ENCODE assay signal across 1 cellular context in the genomic region with DNA sequence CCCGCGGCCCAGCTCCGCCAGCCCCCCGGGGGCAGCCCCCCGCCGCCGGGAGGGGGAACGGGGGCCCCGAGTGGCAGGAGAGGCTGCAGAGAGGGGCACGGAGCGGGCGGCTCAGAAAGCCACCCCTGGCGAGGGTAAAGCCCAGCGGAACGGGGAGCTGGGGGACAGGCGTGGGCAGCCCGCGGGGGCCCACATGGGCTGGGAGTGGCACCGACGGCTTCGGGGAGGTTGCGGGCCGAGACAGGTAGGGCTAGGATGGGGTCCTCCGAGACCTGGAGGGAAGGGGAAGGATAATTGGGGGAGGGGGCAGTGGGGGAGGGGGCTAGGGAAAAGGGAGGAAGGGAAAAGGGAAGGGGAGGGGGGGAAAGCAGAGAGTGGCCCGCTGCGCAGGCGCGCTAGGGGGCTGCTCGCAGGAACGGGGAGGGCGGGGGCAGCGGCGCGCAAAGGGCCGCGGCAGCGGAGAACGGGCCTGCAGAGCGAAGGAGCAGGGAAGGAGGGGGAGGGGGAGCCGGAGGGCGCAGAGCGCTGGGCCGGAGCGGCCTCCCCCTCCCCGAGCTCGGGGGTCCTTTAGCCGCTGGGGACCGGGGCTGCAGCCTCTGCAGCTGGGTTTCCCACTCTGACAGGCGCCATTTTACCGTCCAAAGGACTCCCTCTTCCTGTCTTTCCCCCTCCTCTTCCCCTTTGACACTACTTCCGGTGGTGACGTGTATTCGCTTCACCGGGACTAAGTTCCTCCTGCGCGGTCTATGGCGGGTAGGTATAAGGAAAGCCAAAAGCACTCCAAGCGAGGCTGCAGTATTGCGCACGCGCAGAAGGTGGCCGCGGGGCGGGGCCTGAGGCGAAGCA.
TF ChIP-seq lines count a peak whose summit lies in the region.

A gene (minus strand): TSS at position 405 of the 846 bp plus-strand sequence. CDS start 438 bp downstream, outside the sequence.

TF ChIP-seq in HepG2, 621 proteins besides CTCF, POLR2A, EP300 and RAD21 (continued from another document and continues in another):
- TF ChIP-seq, protein P1, sequence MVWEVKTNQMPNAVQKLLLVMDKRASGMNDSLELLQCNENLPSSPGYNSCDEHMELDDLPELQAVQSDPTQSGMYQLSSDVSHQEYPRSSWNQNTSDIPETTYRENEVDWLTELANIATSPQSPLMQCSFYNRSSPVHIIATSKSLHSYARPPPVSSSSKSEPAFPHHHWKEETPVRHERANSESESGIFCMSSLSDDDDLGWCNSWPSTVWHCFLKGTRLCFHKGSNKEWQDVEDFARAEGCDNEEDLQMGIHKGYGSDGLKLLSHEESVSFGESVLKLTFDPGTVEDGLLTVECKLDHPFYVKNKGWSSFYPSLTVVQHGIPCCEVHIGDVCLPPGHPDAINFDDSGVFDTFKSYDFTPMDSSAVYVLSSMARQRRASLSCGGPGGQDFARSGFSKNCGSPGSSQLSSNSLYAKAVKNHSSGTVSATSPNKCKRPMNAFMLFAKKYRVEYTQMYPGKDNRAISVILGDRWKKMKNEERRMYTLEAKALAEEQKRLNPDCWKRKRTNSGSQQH (CRISPR knock-in tag; IDR thresholded peaks at IDR 0.05; ENCODE audit: low read depth) = 0 out of 2 replicates have a peak, but pooled peaks have one; percentile 43
- TF ChIP-seq CENPX (CRISPR knock-in tag; IDR thresholded peaks at IDR 0.05) = no peak
- TF ChIP-seq ATAD3A (CRISPR knock-in tag; IDR thresholded peaks at IDR 0.05) = no peak
- TF ChIP-seq ZNF251 (CRISPR knock-in tag; IDR thresholded peaks at IDR 0.05) = no peak
- no peak for TF ChIP-seq MIXL1 (CRISPR knock-in tag; IDR thresholded peaks at IDR 0.05)
- TF ChIP-seq, protein P2, sequence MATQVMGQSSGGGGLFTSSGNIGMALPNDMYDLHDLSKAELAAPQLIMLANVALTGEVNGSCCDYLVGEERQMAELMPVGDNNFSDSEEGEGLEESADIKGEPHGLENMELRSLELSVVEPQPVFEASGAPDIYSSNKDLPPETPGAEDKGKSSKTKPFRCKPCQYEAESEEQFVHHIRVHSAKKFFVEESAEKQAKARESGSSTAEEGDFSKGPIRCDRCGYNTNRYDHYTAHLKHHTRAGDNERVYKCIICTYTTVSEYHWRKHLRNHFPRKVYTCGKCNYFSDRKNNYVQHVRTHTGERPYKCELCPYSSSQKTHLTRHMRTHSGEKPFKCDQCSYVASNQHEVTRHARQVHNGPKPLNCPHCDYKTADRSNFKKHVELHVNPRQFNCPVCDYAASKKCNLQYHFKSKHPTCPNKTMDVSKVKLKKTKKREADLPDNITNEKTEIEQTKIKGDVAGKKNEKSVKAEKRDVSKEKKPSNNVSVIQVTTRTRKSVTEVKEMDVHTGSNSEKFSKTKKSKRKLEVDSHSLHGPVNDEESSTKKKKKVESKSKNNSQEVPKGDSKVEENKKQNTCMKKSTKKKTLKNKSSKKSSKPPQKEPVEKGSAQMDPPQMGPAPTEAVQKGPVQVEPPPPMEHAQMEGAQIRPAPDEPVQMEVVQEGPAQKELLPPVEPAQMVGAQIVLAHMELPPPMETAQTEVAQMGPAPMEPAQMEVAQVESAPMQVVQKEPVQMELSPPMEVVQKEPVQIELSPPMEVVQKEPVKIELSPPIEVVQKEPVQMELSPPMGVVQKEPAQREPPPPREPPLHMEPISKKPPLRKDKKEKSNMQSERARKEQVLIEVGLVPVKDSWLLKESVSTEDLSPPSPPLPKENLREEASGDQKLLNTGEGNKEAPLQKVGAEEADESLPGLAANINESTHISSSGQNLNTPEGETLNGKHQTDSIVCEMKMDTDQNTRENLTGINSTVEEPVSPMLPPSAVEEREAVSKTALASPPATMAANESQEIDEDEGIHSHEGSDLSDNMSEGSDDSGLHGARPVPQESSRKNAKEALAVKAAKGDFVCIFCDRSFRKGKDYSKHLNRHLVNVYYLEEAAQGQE (IDR thresholded peaks at IDR 0.05; ENCODE audit: borderline replicate concordance in 1 of 2, low read depth in 1 of 2, low read length in 2 of 2) = peak in 1 of 2 experiments; percentile 55; a peak in 1 of 4 replicates
- no peak; the same call in 1 of the 2 replicates for TF ChIP-seq SRF (IDR thresholded peaks at IDR 0.05; ENCODE audit: low read depth, low read length)
- TF ChIP-seq ZNF558 (CRISPR knock-in tag; IDR thresholded peaks at IDR 0.05; ENCODE audit: borderline replicate concordance) = peak; percentile 73; the same call in 1 of the 2 replicates
- TF ChIP-seq ZMYM2 (CRISPR knock-in tag; IDR thresholded peaks at IDR 0.05) = no peak
- TF ChIP-seq ARNT (IDR thresholded peaks at IDR 0.05) = no peak
- TF ChIP-seq, protein P3, sequence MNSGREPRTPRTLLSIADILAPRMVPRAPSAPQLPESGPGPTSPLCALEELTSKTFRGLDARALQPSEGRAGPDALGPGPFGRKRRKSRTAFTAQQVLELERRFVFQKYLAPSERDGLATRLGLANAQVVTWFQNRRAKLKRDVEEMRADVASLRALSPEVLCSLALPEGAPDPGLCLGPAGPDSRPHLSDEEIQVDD (CRISPR knock-in tag; IDR thresholded peaks at IDR 0.05; ENCODE audit: borderline replicate concordance) = no peak
- TF ChIP-seq PAWR (CRISPR knock-in tag; IDR thresholded peaks at IDR 0.05; ENCODE audit: borderline replicate concordance) = no peak
- TF ChIP-seq MAF1 (CRISPR knock-in tag; IDR thresholded peaks at IDR 0.05; ENCODE audit: borderline replicate concordance) = no peak
- TF ChIP-seq, protein P4, sequence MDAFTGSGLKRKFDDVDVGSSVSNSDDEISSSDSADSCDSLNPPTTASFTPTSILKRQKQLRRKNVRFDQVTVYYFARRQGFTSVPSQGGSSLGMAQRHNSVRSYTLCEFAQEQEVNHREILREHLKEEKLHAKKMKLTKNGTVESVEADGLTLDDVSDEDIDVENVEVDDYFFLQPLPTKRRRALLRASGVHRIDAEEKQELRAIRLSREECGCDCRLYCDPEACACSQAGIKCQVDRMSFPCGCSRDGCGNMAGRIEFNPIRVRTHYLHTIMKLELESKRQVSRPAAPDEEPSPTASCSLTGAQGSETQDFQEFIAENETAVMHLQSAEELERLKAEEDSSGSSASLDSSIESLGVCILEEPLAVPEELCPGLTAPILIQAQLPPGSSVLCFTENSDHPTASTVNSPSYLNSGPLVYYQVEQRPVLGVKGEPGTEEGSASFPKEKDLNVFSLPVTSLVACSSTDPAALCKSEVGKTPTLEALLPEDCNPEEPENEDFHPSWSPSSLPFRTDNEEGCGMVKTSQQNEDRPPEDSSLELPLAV (CRISPR knock-in tag; conservative IDR thresholded peaks at IDR 0.05; ENCODE audit: low read depth) = no peak
- TF ChIP-seq MAZ (IDR thresholded peaks at IDR 0.05; ENCODE audit: borderline replicate concordance, low read depth, low read length) = peak; percentile 25
- TF ChIP-seq MAZ (CRISPR knock-in tag; IDR thresholded peaks at IDR 0.05; ENCODE audit: low read depth) = peak; percentile 26; the same call in 1 of the 2 replicates
- TF ChIP-seq ZNF382 (CRISPR knock-in tag; IDR thresholded peaks at IDR 0.05; ENCODE audit: borderline replicate concordance) = no peak
- TF ChIP-seq, protein P5, sequence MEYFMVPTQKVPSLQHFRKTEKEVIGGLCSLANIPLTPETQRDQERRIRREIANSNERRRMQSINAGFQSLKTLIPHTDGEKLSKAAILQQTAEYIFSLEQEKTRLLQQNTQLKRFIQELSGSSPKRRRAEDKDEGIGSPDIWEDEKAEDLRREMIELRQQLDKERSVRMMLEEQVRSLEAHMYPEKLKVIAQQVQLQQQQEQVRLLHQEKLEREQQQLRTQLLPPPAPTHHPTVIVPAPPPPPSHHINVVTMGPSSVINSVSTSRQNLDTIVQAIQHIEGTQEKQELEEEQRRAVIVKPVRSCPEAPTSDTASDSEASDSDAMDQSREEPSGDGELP (IDR thresholded peaks at IDR 0.05; ENCODE audit: borderline replicate concordance, low read depth) = 0 out of 2 replicates have a peak, but pooled peaks have one; percentile 29
- no peak for TF ChIP-seq JDP2 (CRISPR knock-in tag; IDR thresholded peaks at IDR 0.05; ENCODE audit: borderline replicate concordance)
- peak; percentile 79 for TF ChIP-seq NFRKB (IDR thresholded peaks at IDR 0.05)
- no peak for TF ChIP-seq ZFP36L1 (CRISPR knock-in tag; IDR thresholded peaks at IDR 0.05)
- peak; percentile 56; the same call in 1 of the 2 replicates for TF ChIP-seq ELF3 (CRISPR knock-in tag; IDR thresholded peaks at IDR 0.05)
- TF ChIP-seq ZNF564 (CRISPR knock-in tag; IDR thresholded peaks at IDR 0.05) = 0 out of 2 replicates have a peak, but pooled peaks have one; percentile 16
- TF ChIP-seq, protein P6, sequence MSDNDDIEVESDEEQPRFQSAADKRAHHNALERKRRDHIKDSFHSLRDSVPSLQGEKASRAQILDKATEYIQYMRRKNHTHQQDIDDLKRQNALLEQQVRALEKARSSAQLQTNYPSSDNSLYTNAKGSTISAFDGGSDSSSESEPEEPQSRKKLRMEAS (IDR thresholded peaks at IDR 0.05) = no peak
- no peak for TF ChIP-seq ZFP90 (CRISPR knock-in tag; IDR thresholded peaks at IDR 0.05; ENCODE audit: borderline replicate concordance)
- TF ChIP-seq, protein P7, sequence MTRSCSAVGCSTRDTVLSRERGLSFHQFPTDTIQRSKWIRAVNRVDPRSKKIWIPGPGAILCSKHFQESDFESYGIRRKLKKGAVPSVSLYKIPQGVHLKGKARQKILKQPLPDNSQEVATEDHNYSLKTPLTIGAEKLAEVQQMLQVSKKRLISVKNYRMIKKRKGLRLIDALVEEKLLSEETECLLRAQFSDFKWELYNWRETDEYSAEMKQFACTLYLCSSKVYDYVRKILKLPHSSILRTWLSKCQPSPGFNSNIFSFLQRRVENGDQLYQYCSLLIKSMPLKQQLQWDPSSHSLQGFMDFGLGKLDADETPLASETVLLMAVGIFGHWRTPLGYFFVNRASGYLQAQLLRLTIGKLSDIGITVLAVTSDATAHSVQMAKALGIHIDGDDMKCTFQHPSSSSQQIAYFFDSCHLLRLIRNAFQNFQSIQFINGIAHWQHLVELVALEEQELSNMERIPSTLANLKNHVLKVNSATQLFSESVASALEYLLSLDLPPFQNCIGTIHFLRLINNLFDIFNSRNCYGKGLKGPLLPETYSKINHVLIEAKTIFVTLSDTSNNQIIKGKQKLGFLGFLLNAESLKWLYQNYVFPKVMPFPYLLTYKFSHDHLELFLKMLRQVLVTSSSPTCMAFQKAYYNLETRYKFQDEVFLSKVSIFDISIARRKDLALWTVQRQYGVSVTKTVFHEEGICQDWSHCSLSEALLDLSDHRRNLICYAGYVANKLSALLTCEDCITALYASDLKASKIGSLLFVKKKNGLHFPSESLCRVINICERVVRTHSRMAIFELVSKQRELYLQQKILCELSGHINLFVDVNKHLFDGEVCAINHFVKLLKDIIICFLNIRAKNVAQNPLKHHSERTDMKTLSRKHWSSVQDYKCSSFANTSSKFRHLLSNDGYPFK (CRISPR knock-in tag; IDR thresholded peaks at IDR 0.05; ENCODE audit: borderline replicate concordance) = peak; percentile 98
- TF ChIP-seq SOX13 (IDR thresholded peaks at IDR 0.05) = no peak
- no peak for TF ChIP-seq SOX13 (CRISPR knock-in tag; conservative IDR thresholded peaks at IDR 0.05 in 1 of 2, IDR thresholded peaks at IDR 0.05 in 1 of 2)
- TF ChIP-seq KLF11 (CRISPR knock-in tag; IDR thresholded peaks at IDR 0.05) = 0 out of 2 replicates have a peak, but pooled peaks have one; percentile 10
- TF ChIP-seq ZFP37 (CRISPR knock-in tag; IDR thresholded peaks at IDR 0.05; ENCODE audit: borderline replicate concordance) = no peak
- TF ChIP-seq JUN (CRISPR knock-in tag; IDR thresholded peaks at IDR 0.05) = no peak
- no peak for TF ChIP-seq EEA1 (CRISPR knock-in tag; IDR thresholded peaks at IDR 0.05; ENCODE audit: borderline replicate concordance)
- peak; percentile 78 for TF ChIP-seq GABPA (IDR thresholded peaks at IDR 0.05; ENCODE audit: low read depth, low read length)
- TF ChIP-seq GABPA (CRISPR knock-in tag; IDR thresholded peaks at IDR 0.05; ENCODE audit: low read depth) = peak; percentile 95
- TF ChIP-seq CHCHD3 (CRISPR knock-in tag; IDR thresholded peaks at IDR 0.05) = no peak
- peak; percentile 29; the same call in 1 of the 2 replicates for TF ChIP-seq ELF4 (CRISPR knock-in tag; IDR thresholded peaks at IDR 0.05; ENCODE audit: borderline replicate concordance)
- TF ChIP-seq ZNF7 (CRISPR knock-in tag; IDR thresholded peaks at IDR 0.05) = no peak
- TF ChIP-seq MAFK (conservative IDR thresholded peaks at IDR 0.05 in 1 of 2, IDR thresholded peaks at IDR 0.05 in 1 of 2; ENCODE audit: low read length in 2 of 2) = no peak
- TF ChIP-seq ZMAT3 (CRISPR knock-in tag; conservative IDR thresholded peaks at IDR 0.05) = no peak
- no peak for TF ChIP-seq ZNF30 (CRISPR knock-in tag; IDR thresholded peaks at IDR 0.05)
- TF ChIP-seq, protein P8, sequence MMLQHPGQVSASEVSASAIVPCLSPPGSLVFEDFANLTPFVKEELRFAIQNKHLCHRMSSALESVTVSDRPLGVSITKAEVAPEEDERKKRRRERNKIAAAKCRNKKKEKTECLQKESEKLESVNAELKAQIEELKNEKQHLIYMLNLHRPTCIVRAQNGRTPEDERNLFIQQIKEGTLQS (CRISPR knock-in tag; IDR thresholded peaks at IDR 0.05) = 0 out of 2 replicates have a peak, but pooled peaks have one; percentile 6
- TF ChIP-seq BCL6 (CRISPR knock-in tag; IDR thresholded peaks at IDR 0.05) = 0 out of 2 replicates have a peak, but pooled peaks have one; percentile 17
- TF ChIP-seq KLF6 (CRISPR knock-in tag; IDR thresholded peaks at IDR 0.05) = peak; percentile 21; the same call in 1 of the 2 replicates
- TF ChIP-seq ASH2L (IDR thresholded peaks at IDR 0.05; ENCODE audit: insufficient read length, low read depth, low read length) = peak; percentile 23
- TF ChIP-seq, protein P9, sequence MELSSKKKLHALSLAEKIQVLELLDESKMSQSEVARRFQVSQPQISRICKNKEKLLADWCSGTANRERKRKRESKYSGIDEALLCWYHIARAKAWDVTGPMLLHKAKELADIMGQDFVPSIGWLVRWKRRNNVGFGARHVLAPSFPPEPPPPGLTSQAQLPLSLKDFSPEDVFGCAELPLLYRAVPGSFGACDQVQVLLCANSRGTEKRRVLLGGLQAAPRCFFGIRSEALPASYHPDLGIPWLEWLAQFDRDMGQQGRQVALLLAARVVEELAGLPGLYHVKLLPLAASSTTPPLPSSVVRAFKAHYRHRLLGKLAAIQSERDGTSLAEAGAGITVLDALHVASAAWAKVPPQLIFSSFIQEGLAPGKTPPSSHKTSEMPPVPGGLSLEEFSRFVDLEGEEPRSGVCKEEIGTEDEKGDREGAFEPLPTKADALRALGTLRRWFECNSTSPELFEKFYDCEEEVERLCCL (CRISPR knock-in tag; IDR thresholded peaks at IDR 0.05; ENCODE audit: borderline replicate concordance) = no peak
- TF ChIP-seq ZNF790 (CRISPR knock-in tag; IDR thresholded peaks at IDR 0.05; ENCODE audit: borderline replicate concordance) = no peak
- no peak for TF ChIP-seq ZNF879 (CRISPR knock-in tag; IDR thresholded peaks at IDR 0.05)
- no peak for TF ChIP-seq NFE2 (CRISPR knock-in tag; IDR thresholded peaks at IDR 0.05)
- TF ChIP-seq SMAD3 (CRISPR knock-in tag; IDR thresholded peaks at IDR 0.05) = no peak
- TF ChIP-seq ELF1 (CRISPR knock-in tag; IDR thresholded peaks at IDR 0.05) = peak; percentile 81
- no peak for TF ChIP-seq ZNF205 (CRISPR knock-in tag; IDR thresholded peaks at IDR 0.05)
